Comparison of ENCODE assay signal across 24 cellular contexts in genomic region chr11:115363426-115363825, GRCh38.
"Had no signal": no experiment of that assay in that cellular context is flagged by ENCODE, and none has a peak within 500 bp of the region (broad histone marks: within the 10 kb centered on the region; RNA-seq: fewer than 3 reads in every experiment).

No MANE protein-coding gene starts in this region.

- H3K36me3 ChIP-seq: brain microvascular endothelial cell, SJCRH30 had no signal

- H3K4me3 ChIP-seq: K562, SJCRH30 had no signal

- DNase-seq: activated B cell treated with CpG ODN at 0.5 μM for 24 hours; activated CD4-positive, alpha-beta memory T cell treated with anti-CD3 and anti-CD28 coated beads for 36 hours; activated CD4-positive, alpha-beta T cell treated with anti-CD3 and anti-CD28 coated beads for 4 hours; activated CD4-positive, alpha-beta T cell treated with anti-CD3 and anti-CD28 coated beads, Interleukin-2, amount 50 U/mL, for 1 hour; activated CD4-positive, CD25-positive, alpha-beta regulatory T cell treated with anti-CD3 and anti-CD28 coated beads, Interleukin-2, amount 50 U/mL, for 72 hours; activated CD8-positive, alpha-beta memory T cell treated with anti-CD3 and anti-CD28 coated beads, Interleukin-2, amount 50 U/mL, for 4 hours; activated effector memory CD4-positive, alpha-beta T cell treated with Interleukin-2 at 50 U/mL for 16 hours; activated naive CD4-positive, alpha-beta T cell treated with anti-CD3 and anti-CD28 coated beads, Interleukin-2, amount 10 ng/mL, durations not matched to agents 7 days and 5 days; activated naive CD8-positive, alpha-beta T cell treated with anti-CD3 and anti-CD28 coated beads, Interleukin-2, amount 50 U/mL, for 24 hours; activated T-cell treated with anti-CD3 and anti-CD28 coated beads for 4 hours; activated T-cell treated with anti-CD3 and anti-CD28 coated beads, Interleukin-2, amount 50 U/mL, for 4 hours; anterior cingulate cortex; brain microvascular endothelial cell; NCI-H1105; NCI-H1417 treated with DMSO at 0.1 percent for 48 hours; NCI-H187 treated with DMSO at 0.1 percent for 48 hours; NCI-H345; NCI-H524 treated with DMSO at 0.1 percent for 48 hours; SHP77; SJCRH30; SK-N-SH had no signal

- H3K9me3 ChIP-seq: SJCRH30, SK-N-SH had no signal

- ATAC-seq: activated naive CD8-positive, alpha-beta T cell treated with anti-CD3 and anti-CD28 coated beads, Interleukin-2, amount 50 U/mL, for 24 hours; activated T-cell treated with anti-CD3 and anti-CD28 coated beads, Interleukin-2, amount 50 U/mL, for 4 hours; K562; Panc1 had no signal

- H3K9me2 ChIP-seq: SK-N-SH had no signal

- H3K27ac ChIP-seq: brain microvascular endothelial cell, SJCRH30, VCaP had no signal

- H3K9ac ChIP-seq: SK-N-SH had no signal

- H3K27me3 ChIP-seq: brain microvascular endothelial cell, SJCRH30 had no signal

- H3K4me1 ChIP-seq: SJCRH30 had no signal

- H3K4me2 ChIP-seq: SK-N-SH had no signal
